Comparison of ENCODE assay signal across 1 cellular context in the genomic region with DNA sequence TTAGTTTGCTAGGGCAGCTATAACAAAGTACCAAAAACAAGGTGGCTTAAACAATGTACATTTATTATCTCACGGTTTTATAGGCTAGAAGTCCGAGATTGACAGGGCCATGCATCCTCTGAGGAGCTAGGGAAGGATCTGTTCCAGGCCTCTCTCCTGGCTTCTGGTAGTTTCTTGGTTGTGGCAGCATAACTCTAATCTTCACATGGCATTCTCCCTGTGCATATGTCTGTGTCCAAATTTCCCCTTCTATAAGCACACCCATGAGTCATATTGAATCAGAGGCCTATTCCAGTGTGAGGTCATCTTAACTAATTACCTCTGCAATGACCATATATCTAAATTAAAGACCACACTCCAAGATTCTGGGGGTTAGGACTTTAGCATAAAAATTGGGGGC.
A peak's percentile ranks its signal among the peaks of the same experiment; 100 is the strongest.
TF ChIP-seq lines count a peak whose summit lies in the region.

No MANE protein-coding gene starts in this region.

TF ChIP-seq in SK-N-SH, 30 proteins besides CTCF, POLR2A, EP300 and RAD21 (continued from another document):
- TF ChIP-seq, protein P1, sequence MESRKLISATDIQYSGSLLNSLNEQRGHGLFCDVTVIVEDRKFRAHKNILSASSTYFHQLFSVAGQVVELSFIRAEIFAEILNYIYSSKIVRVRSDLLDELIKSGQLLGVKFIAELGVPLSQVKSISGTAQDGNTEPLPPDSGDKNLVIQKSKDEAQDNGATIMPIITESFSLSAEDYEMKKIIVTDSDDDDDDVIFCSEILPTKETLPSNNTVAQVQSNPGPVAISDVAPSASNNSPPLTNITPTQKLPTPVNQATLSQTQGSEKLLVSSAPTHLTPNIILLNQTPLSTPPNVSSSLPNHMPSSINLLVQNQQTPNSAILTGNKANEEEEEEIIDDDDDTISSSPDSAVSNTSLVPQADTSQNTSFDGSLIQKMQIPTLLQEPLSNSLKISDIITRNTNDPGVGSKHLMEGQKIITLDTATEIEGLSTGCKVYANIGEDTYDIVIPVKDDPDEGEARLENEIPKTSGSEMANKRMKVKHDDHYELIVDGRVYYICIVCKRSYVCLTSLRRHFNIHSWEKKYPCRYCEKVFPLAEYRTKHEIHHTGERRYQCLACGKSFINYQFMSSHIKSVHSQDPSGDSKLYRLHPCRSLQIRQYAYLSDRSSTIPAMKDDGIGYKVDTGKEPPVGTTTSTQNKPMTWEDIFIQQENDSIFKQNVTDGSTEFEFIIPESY (IDR thresholded peaks at IDR 0.05; ENCODE audit: borderline replicate concordance, low read depth): no peak
- TF ChIP-seq MEF2A (IDR thresholded peaks at IDR 0.05; ENCODE audit: borderline replicate concordance, low read depth) (no peak), FOSL2 (IDR thresholded peaks at IDR 0.05; ENCODE audit: borderline replicate concordance, low read depth) (peak; percentile 72), CHD2 (IDR thresholded peaks at IDR 0.05; ENCODE audit: low read length, partially characterized antibody) (no peak), RCOR1 (IDR thresholded peaks at IDR 0.05; ENCODE audit: low read length) (no peak), GABPA (IDR thresholded peaks at IDR 0.05; ENCODE audit: low read depth) (no peak), EZH2phosphoT487 (IDR thresholded peaks at IDR 0.05; ENCODE audit: borderline replicate concordance, low read depth) (no peak), MXI1 (IDR thresholded peaks at IDR 0.05; ENCODE audit: low read depth, low read length) (no peak), RXRA (IDR thresholded peaks at IDR 0.05; ENCODE audit: borderline replicate concordance, low read depth) (no peak), TAF1 (IDR thresholded peaks at IDR 0.05; ENCODE audit: borderline replicate concordance, low read depth, low read length) (no peak), YY1 (IDR thresholded peaks at IDR 0.05; ENCODE audit: low read depth) (no peak), FOXM1 (IDR thresholded peaks at IDR 0.05; ENCODE audit: low read depth) (no peak), SMC3 (IDR thresholded peaks at IDR 0.05; ENCODE audit: low read depth, low read length) (no peak), RFX5 (IDR thresholded peaks at IDR 0.05; ENCODE audit: low read length) (no peak), ELF1 (IDR thresholded peaks at IDR 0.05) (no peak), POLR2AphosphoS5 (IDR thresholded peaks at IDR 0.05; ENCODE audit: low read depth, low read length) (no peak), FOXJ3 (CRISPR knock-in tag; IDR thresholded peaks at IDR 0.05) (no peak)
- TF ChIP-seq, protein P2, sequence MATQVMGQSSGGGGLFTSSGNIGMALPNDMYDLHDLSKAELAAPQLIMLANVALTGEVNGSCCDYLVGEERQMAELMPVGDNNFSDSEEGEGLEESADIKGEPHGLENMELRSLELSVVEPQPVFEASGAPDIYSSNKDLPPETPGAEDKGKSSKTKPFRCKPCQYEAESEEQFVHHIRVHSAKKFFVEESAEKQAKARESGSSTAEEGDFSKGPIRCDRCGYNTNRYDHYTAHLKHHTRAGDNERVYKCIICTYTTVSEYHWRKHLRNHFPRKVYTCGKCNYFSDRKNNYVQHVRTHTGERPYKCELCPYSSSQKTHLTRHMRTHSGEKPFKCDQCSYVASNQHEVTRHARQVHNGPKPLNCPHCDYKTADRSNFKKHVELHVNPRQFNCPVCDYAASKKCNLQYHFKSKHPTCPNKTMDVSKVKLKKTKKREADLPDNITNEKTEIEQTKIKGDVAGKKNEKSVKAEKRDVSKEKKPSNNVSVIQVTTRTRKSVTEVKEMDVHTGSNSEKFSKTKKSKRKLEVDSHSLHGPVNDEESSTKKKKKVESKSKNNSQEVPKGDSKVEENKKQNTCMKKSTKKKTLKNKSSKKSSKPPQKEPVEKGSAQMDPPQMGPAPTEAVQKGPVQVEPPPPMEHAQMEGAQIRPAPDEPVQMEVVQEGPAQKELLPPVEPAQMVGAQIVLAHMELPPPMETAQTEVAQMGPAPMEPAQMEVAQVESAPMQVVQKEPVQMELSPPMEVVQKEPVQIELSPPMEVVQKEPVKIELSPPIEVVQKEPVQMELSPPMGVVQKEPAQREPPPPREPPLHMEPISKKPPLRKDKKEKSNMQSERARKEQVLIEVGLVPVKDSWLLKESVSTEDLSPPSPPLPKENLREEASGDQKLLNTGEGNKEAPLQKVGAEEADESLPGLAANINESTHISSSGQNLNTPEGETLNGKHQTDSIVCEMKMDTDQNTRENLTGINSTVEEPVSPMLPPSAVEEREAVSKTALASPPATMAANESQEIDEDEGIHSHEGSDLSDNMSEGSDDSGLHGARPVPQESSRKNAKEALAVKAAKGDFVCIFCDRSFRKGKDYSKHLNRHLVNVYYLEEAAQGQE (IDR thresholded peaks at IDR 0.05; ENCODE audit: low read depth, low read length): no peak
- TF ChIP-seq, protein P3, sequence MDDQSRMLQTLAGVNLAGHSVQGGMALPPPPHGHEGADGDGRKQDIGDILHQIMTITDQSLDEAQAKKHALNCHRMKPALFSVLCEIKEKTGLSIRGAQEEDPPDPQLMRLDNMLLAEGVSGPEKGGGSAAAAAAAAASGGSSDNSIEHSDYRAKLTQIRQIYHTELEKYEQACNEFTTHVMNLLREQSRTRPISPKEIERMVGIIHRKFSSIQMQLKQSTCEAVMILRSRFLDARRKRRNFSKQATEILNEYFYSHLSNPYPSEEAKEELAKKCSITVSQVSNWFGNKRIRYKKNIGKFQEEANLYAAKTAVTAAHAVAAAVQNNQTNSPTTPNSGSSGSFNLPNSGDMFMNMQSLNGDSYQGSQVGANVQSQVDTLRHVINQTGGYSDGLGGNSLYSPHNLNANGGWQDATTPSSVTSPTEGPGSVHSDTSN (IDR thresholded peaks at IDR 0.05): peak; percentile 73
- TF ChIP-seq, protein P4, sequence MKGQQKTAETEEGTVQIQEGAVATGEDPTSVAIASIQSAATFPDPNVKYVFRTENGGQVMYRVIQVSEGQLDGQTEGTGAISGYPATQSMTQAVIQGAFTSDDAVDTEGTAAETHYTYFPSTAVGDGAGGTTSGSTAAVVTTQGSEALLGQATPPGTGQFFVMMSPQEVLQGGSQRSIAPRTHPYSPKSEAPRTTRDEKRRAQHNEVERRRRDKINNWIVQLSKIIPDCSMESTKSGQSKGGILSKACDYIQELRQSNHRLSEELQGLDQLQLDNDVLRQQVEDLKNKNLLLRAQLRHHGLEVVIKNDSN (IDR thresholded peaks at IDR 0.05; ENCODE audit: borderline replicate concordance, low read depth): no peak
- TF ChIP-seq, protein P5, sequence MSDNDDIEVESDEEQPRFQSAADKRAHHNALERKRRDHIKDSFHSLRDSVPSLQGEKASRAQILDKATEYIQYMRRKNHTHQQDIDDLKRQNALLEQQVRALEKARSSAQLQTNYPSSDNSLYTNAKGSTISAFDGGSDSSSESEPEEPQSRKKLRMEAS (IDR thresholded peaks at IDR 0.05; ENCODE audit: low read depth): peak; percentile 27; the same call in 1 of the 2 replicates
- TF ChIP-seq, protein P6, sequence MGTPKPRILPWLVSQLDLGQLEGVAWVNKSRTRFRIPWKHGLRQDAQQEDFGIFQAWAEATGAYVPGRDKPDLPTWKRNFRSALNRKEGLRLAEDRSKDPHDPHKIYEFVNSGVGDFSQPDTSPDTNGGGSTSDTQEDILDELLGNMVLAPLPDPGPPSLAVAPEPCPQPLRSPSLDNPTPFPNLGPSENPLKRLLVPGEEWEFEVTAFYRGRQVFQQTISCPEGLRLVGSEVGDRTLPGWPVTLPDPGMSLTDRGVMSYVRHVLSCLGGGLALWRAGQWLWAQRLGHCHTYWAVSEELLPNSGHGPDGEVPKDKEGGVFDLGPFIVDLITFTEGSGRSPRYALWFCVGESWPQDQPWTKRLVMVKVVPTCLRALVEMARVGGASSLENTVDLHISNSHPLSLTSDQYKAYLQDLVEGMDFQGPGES (IDR thresholded peaks at IDR 0.05; ENCODE audit: low read depth, low read length): no peak
- TF ChIP-seq, protein P7, sequence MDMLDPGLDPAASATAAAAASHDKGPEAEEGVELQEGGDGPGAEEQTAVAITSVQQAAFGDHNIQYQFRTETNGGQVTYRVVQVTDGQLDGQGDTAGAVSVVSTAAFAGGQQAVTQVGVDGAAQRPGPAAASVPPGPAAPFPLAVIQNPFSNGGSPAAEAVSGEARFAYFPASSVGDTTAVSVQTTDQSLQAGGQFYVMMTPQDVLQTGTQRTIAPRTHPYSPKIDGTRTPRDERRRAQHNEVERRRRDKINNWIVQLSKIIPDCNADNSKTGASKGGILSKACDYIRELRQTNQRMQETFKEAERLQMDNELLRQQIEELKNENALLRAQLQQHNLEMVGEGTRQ (IDR thresholded peaks at IDR 0.05; ENCODE audit: borderline replicate concordance, low read depth, low read length): no peak
